In the genomic region with DNA sequence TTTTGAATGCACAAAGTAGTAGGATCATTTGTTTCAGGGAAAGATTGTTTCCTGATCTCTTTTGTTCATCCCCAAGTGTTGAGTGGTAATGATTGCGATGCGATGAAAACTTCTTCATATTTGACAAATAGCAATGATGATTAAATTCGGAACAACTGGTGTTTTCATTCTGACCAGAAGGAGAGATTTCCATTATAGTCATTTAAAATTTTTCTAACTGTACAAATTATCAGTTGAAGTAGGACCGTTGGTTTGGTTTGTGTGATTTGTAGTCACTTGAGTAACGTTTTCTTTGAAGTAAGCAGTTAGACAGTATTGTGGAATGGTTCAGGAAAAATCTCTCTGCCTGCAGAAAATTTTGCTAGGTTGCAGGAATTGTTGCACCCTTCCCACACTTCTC, we compare ENCODE assay signal across 2 cellular contexts.
TF ChIP-seq lines count a peak whose summit lies in the region.

No MANE protein-coding gene starts in this region.

TF ChIP-seq in GM12878, 131 proteins besides CTCF, POLR2A, EP300 and RAD21:
- no peak for TF ChIP-seq GABPA (IDR thresholded peaks at IDR 0.05; ENCODE audit: low read depth)
- TF ChIP-seq JUNB (IDR thresholded peaks at IDR 0.05): peak; percentile 58
- TF ChIP-seq SRF (IDR thresholded peaks at IDR 0.05; ENCODE audit: low read depth in 2 of 2, low read length in 2 of 2): no peak
- TF ChIP-seq TCF7 (IDR thresholded peaks at IDR 0.05; ENCODE audit: borderline replicate concordance): 0 out of 2 replicates have a peak, but pooled peaks have one; percentile 26
- no peak for TF ChIP-seq SMAD1 (IDR thresholded peaks at IDR 0.05; ENCODE audit: low read depth, partially characterized antibody)
- no peak for TF ChIP-seq MXI1 (IDR thresholded peaks at IDR 0.05; ENCODE audit: low read depth, low read length)

TF ChIP-seq in GM23338, 12 proteins besides CTCF, POLR2A, EP300 and RAD21:
- TF ChIP-seq REST (IDR thresholded peaks at IDR 0.05; ENCODE audit: unreplicated experiment) (no peak), POLR2AphosphoS5 (IDR thresholded peaks at IDR 0.05; ENCODE audit: low read depth) (no peak), ZNF114 (CRISPR knock-in tag; IDR thresholded peaks at IDR 0.05) (no peak), EZH2 (IDR thresholded peaks at IDR 0.05; ENCODE audit: low read depth, unreplicated experiment) (no peak), CREB1 (CRISPR knock-in tag; IDR thresholded peaks at IDR 0.05; ENCODE audit: low read depth) (no peak), STAT1 (IDR thresholded peaks at IDR 0.05; ENCODE audit: unreplicated experiment) (no peak), EZH2phosphoT487 (IDR thresholded peaks at IDR 0.05; ENCODE audit: unreplicated experiment) (no peak), ETS1 (IDR thresholded peaks at IDR 0.05) (no peak), NANOG (IDR thresholded peaks at IDR 0.05; ENCODE audit: borderline replicate concordance) (no peak), JUNB (IDR thresholded peaks at IDR 0.05; ENCODE audit: unreplicated experiment) (no peak), ZNF331 (CRISPR knock-in tag; IDR thresholded peaks at IDR 0.05; ENCODE audit: low read depth) (no peak)
- TF ChIP-seq, protein P1, sequence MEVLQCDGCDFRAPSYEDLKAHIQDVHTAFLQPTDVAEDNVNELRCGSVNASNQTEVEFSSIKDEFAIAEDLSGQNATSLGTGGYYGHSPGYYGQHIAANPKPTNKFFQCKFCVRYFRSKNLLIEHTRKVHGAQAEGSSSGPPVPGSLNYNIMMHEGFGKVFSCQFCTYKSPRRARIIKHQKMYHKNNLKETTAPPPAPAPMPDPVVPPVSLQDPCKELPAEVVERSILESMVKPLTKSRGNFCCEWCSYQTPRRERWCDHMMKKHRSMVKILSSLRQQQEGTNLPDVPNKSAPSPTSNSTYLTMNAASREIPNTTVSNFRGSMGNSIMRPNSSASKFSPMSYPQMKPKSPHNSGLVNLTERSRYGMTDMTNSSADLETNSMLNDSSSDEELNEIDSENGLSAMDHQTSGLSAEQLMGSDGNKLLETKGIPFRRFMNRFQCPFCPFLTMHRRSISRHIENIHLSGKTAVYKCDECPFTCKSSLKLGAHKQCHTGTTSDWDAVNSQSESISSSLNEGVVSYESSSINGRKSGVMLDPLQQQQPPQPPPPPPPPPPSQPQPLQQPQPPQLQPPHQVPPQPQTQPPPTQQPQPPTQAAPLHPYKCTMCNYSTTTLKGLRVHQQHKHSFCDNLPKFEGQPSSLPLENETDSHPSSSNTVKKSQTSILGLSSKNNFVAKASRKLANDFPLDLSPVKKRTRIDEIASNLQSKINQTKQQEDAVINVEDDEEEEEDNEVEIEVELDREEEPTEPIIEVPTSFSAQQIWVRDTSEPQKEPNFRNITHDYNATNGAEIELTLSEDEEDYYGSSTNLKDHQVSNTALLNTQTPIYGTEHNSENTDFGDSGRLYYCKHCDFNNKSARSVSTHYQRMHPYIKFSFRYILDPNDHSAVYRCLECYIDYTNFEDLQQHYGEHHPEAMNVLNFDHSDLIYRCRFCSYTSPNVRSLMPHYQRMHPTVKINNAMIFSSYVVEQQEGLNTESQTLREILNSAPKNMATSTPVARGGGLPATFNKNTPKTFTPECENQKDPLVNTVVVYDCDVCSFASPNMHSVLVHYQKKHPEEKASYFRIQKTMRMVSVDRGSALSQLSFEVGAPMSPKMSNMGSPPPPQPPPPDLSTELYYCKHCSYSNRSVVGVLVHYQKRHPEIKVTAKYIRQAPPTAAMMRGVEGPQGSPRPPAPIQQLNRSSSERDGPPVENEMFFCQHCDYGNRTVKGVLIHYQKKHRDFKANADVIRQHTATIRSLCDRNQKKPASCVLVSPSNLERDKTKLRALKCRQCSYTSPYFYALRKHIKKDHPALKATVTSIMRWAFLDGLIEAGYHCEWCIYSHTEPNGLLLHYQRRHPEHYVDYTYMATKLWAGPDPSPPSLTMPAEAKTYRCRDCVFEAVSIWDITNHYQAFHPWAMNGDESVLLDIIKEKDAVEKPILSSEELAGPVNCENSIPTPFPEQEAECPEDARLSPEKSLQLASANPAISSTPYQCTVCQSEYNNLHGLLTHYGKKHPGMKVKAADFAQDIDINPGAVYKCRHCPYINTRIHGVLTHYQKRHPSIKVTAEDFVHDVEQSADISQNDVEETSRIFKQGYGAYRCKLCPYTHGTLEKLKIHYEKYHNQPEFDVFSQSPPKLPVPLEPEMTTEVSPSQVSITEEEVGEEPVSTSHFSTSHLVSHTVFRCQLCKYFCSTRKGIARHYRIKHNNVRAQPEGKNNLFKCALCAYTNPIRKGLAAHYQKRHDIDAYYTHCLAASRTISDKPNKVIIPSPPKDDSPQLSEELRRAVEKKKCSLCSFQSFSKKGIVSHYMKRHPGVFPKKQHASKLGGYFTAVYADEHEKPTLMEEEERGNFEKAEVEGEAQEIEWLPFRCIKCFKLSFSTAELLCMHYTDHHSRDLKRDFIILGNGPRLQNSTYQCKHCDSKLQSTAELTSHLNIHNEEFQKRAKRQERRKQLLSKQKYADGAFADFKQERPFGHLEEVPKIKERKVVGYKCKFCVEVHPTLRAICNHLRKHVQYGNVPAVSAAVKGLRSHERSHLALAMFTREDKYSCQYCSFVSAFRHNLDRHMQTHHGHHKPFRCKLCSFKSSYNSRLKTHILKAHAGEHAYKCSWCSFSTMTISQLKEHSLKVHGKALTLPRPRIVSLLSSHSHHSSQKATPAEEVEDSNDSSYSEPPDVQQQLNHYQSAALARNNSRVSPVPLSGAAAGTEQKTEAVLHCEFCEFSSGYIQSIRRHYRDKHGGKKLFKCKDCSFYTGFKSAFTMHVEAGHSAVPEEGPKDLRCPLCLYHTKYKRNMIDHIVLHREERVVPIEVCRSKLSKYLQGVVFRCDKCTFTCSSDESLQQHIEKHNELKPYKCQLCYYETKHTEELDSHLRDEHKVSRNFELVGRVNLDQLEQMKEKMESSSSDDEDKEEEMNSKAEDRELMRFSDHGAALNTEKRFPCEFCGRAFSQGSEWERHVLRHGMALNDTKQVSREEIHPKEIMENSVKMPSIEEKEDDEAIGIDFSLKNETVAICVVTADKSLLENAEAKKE (CRISPR knock-in tag; IDR thresholded peaks at IDR 0.05): no peak
